8 cellular contexts compared by ENCODE assay signal in the genomic region with DNA sequence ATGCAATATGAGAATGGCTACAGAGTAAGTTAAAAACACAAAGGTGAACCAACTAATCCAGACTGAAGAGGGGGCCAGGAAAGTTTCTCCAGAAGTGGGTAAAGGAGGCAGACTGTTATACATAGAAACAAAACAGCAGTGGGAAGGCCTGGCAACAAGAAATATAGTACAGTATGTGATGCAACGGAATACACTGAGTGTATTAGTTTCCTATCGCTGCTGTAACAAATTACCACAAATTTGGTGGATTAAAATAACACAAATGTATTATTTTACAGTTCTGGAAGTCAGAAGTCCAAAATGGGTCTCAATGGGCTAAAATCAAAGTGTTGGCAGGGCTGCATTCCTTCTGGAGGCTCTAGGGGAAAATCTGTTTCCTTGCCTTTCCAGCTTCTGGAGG.
"Had no signal": no experiment of that assay in that cellular context is flagged by ENCODE, and none has a peak within 500 bp of the region (broad histone marks: within the 10 kb centered on the region; RNA-seq: fewer than 3 reads in every experiment).

No MANE protein-coding gene starts in this region.

- H3K4me3 ChIP-seq: GM12878 had no signal

- FAIRE-seq: G401.6, GM12878, GM12891, GM12892, GM18507, GM19239 had no signal

- DNase-seq: GDM1, GF-D8 had no signal

- ATAC-seq: GM12878 had no signal
